Comparison of ENCODE assay signal across 1 cellular context in the genomic region with DNA sequence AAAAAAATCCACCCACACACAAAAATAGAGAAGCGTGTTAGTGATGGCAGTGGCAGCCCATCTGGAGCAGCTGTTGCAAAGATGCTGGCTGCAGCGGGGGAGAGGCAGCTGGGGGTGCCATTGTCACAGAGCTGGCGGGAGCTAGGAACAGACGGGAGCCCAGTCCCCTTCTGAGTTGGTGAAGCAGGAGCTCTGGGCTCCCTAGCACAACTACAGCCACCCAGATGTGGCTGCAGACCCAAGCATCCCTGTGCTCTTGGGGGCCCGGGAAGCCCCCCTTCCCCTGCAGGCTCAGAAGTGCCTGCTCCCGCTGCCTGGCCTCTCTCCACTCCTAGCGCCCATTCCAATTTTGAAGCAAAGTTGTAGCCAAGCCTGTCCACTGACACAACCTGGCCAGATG.
TF ChIP-seq lines count a peak whose summit lies in the region.

No MANE protein-coding gene starts in this region.

TF ChIP-seq in GM23338, 12 proteins besides CTCF, POLR2A, EP300 and RAD21 (continued from another document):
- TF ChIP-seq, protein P1, sequence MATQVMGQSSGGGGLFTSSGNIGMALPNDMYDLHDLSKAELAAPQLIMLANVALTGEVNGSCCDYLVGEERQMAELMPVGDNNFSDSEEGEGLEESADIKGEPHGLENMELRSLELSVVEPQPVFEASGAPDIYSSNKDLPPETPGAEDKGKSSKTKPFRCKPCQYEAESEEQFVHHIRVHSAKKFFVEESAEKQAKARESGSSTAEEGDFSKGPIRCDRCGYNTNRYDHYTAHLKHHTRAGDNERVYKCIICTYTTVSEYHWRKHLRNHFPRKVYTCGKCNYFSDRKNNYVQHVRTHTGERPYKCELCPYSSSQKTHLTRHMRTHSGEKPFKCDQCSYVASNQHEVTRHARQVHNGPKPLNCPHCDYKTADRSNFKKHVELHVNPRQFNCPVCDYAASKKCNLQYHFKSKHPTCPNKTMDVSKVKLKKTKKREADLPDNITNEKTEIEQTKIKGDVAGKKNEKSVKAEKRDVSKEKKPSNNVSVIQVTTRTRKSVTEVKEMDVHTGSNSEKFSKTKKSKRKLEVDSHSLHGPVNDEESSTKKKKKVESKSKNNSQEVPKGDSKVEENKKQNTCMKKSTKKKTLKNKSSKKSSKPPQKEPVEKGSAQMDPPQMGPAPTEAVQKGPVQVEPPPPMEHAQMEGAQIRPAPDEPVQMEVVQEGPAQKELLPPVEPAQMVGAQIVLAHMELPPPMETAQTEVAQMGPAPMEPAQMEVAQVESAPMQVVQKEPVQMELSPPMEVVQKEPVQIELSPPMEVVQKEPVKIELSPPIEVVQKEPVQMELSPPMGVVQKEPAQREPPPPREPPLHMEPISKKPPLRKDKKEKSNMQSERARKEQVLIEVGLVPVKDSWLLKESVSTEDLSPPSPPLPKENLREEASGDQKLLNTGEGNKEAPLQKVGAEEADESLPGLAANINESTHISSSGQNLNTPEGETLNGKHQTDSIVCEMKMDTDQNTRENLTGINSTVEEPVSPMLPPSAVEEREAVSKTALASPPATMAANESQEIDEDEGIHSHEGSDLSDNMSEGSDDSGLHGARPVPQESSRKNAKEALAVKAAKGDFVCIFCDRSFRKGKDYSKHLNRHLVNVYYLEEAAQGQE (IDR thresholded peaks at IDR 0.05; ENCODE audit: unreplicated experiment), result no peak
- TF ChIP-seq, protein P2, sequence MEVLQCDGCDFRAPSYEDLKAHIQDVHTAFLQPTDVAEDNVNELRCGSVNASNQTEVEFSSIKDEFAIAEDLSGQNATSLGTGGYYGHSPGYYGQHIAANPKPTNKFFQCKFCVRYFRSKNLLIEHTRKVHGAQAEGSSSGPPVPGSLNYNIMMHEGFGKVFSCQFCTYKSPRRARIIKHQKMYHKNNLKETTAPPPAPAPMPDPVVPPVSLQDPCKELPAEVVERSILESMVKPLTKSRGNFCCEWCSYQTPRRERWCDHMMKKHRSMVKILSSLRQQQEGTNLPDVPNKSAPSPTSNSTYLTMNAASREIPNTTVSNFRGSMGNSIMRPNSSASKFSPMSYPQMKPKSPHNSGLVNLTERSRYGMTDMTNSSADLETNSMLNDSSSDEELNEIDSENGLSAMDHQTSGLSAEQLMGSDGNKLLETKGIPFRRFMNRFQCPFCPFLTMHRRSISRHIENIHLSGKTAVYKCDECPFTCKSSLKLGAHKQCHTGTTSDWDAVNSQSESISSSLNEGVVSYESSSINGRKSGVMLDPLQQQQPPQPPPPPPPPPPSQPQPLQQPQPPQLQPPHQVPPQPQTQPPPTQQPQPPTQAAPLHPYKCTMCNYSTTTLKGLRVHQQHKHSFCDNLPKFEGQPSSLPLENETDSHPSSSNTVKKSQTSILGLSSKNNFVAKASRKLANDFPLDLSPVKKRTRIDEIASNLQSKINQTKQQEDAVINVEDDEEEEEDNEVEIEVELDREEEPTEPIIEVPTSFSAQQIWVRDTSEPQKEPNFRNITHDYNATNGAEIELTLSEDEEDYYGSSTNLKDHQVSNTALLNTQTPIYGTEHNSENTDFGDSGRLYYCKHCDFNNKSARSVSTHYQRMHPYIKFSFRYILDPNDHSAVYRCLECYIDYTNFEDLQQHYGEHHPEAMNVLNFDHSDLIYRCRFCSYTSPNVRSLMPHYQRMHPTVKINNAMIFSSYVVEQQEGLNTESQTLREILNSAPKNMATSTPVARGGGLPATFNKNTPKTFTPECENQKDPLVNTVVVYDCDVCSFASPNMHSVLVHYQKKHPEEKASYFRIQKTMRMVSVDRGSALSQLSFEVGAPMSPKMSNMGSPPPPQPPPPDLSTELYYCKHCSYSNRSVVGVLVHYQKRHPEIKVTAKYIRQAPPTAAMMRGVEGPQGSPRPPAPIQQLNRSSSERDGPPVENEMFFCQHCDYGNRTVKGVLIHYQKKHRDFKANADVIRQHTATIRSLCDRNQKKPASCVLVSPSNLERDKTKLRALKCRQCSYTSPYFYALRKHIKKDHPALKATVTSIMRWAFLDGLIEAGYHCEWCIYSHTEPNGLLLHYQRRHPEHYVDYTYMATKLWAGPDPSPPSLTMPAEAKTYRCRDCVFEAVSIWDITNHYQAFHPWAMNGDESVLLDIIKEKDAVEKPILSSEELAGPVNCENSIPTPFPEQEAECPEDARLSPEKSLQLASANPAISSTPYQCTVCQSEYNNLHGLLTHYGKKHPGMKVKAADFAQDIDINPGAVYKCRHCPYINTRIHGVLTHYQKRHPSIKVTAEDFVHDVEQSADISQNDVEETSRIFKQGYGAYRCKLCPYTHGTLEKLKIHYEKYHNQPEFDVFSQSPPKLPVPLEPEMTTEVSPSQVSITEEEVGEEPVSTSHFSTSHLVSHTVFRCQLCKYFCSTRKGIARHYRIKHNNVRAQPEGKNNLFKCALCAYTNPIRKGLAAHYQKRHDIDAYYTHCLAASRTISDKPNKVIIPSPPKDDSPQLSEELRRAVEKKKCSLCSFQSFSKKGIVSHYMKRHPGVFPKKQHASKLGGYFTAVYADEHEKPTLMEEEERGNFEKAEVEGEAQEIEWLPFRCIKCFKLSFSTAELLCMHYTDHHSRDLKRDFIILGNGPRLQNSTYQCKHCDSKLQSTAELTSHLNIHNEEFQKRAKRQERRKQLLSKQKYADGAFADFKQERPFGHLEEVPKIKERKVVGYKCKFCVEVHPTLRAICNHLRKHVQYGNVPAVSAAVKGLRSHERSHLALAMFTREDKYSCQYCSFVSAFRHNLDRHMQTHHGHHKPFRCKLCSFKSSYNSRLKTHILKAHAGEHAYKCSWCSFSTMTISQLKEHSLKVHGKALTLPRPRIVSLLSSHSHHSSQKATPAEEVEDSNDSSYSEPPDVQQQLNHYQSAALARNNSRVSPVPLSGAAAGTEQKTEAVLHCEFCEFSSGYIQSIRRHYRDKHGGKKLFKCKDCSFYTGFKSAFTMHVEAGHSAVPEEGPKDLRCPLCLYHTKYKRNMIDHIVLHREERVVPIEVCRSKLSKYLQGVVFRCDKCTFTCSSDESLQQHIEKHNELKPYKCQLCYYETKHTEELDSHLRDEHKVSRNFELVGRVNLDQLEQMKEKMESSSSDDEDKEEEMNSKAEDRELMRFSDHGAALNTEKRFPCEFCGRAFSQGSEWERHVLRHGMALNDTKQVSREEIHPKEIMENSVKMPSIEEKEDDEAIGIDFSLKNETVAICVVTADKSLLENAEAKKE (CRISPR knock-in tag; IDR thresholded peaks at IDR 0.05), result no peak
- TF ChIP-seq JUNB (IDR thresholded peaks at IDR 0.05; ENCODE audit: unreplicated experiment), result no peak
- TF ChIP-seq POLR2AphosphoS5 (IDR thresholded peaks at IDR 0.05; ENCODE audit: low read depth), result no peak
- no peak for TF ChIP-seq NANOG (IDR thresholded peaks at IDR 0.05; ENCODE audit: borderline replicate concordance)
